Comparison of ENCODE assay signal across 12 cellular contexts in the genomic region with DNA sequence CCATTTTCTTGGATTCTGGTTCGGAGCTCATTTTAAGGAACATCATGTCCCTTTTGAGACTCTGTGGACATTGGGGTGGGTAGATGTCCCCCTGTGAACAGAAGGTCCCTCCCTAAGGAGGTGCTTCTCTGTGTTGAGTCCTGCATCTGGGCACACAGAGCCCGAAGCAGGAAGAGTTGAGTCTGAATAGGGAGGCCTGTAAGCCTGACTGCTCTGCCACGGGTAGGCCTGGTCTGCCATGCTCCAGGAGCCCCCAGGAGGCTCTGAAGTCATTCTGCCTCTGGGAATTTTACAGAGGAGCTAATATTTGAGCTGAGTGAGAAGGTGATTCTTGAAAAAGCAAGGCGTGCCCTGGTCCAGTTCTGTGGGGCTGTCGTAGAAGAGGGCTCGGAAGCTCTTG. TPM values are rescaled to one million over a fixed set of nuclear protein-coding genes. Genes with fewer than 3 reads are reported as not detected.
DNase-seq lines count a peak whose midpoint lies in the region; ATAC-seq, FAIRE-seq and TF ChIP-seq lines count a peak whose summit lies in the region.
"Had no signal": no experiment of that assay in that cellular context is flagged by ENCODE, and none has a peak within 500 bp of the region (broad histone marks: within the 10 kb centered on the region; RNA-seq: fewer than 3 reads in every experiment).

No MANE protein-coding gene starts in this region.

- WGBS in GM23248 (ENCODE audit: low coverage in 1 of 2, low lambda C conversion rate in 2 of 2, missing lambda C conversion rate in 2 of 2), 2 experiments, result 73 to 74% methylated on average over 6 of the region's 6 CpGs

- H3K27me3 Mint-ChIP-seq in activated B cell treated with CpG ODN at 0.5 μM for 24 hours, result no peaks in the 10 kb centered on the region
- H3K27me3 Mint-ChIP-seq in stimulated activated naive B cell treated with anti-CD40 and anti-IgM and Interleukin-4, amounts not matched to agents 10 μg/mL and 1 μg/mL and 100 μg/mL, for 72 hours, result no peaks in the 10 kb centered on the region

- H3K79me2 ChIP-seq in GM23248 (ENCODE audit: insufficient read depth) (peaks cover 91% of the 10 kb centered on the region), keratinocyte (ENCODE audit: control insufficient read depth, insufficient read depth, low read length) (peaks cover 78% of the 10 kb centered on the region)

- peaks cover 46% of the 10 kb centered on the region for H3F3A ChIP-seq in GM23248 (ENCODE audit: insufficient read depth)

- H3K9ac ChIP-seq in GM23248 (peak overlapping the region; percentile 77), keratinocyte (ENCODE audit: control insufficient read depth, extremely low read depth, insufficient read depth, low read length) (peak overlapping the region; percentile 56)

- H3K27ac Mint-ChIP-seq in activated B cell treated with CpG ODN at 0.5 μM for 24 hours, result peak overlapping the region; percentile 3
- peak overlapping the region; percentile 15 for H3K27ac Mint-ChIP-seq in stimulated activated effector memory CD8-positive, alpha-beta T cell treated with anti-CD3 and anti-CD28 coated beads, Interleukin-12 subunit alpha, Interleukin-12 subunit beta, amount 100 ng/mL, for 72 hours
- H3K27ac Mint-ChIP-seq in stimulated activated naive B cell treated with anti-CD40 and anti-IgM and Interleukin-4, amounts not matched to agents 10 μg/mL and 1 μg/mL and 100 μg/mL, for 72 hours, result no peak overlapping the region

- DNase-seq in GM23248, result no peak
- DNase-seq in activated B cell treated with CpG ODN at 0.5 μM for 24 hours, result no peak
- DNase-seq in keratinocyte (ENCODE audit: low read depth, low spot score), result no peak
- no peak for DNase-seq in stimulated activated effector memory CD8-positive, alpha-beta T cell treated with anti-CD3 and anti-CD28 coated beads, Interleukin-12 subunit alpha, Interleukin-12 subunit beta, amount 100 ng/mL, for 72 hours (ENCODE audit: low spot score in 2 of 2)
- DNase-seq in MG63, result no peak
- DNase-seq in activated CD8-positive, alpha-beta memory T cell treated with anti-CD3 and anti-CD28 coated beads, Interleukin-2, amount 50 U/mL, for 48 hours, result no peak
- DNase-seq in stimulated activated naive B cell treated with anti-CD40 and anti-IgM and Interleukin-4, amounts not matched to agents 10 μg/mL and 1 μg/mL and 100 μg/mL, for 72 hours, result no peak
- DNase-seq: activated CD4-positive, CD25-positive, alpha-beta regulatory T cell treated with anti-CD3 and anti-CD28 coated beads, Interleukin-2, amount 50 U/mL, for 72 hours; activated gamma-delta T cell treated with Interleukin-2 at 50 U/mL for 16 hours; NCI-H2171; SHP77 treated with DMSO at 0.1 percent for 48 hours had no signal

- H3K27me3 ChIP-seq in GM23248 (replicated peaks; ENCODE audit: insufficient read depth) (no peaks in the 10 kb centered on the region), keratinocyte (ENCODE audit: control insufficient read depth, extremely low read depth, insufficient read depth, low read length) (no peaks in the 10 kb centered on the region), MG63 (no peaks in the 10 kb centered on the region)

- peaks cover 48% of the 10 kb centered on the region for H3K4me1 Mint-ChIP-seq in activated B cell treated with CpG ODN at 0.5 μM for 24 hours
- H3K4me1 Mint-ChIP-seq in stimulated activated effector memory CD8-positive, alpha-beta T cell treated with anti-CD3 and anti-CD28 coated beads, Interleukin-12 subunit alpha, Interleukin-12 subunit beta, amount 100 ng/mL, for 72 hours, result peaks cover 50% of the 10 kb centered on the region
- H3K4me1 Mint-ChIP-seq in stimulated activated naive B cell treated with anti-CD40 and anti-IgM and Interleukin-4, amounts not matched to agents 10 μg/mL and 1 μg/mL and 100 μg/mL, for 72 hours, result peaks cover 26 to 49% of the 10 kb centered on the region in 2 donors

- in situ Hi-C loops in GM23248 (cut with MboI), result no loop called here

- POLR2A ChIA-PET in activated B cell treated with CpG ODN at 0.5 μM for 24 hours (lab: Charles Lee), result no interaction called here

- H3K4me3 ChIP-seq in GM23248 (peak overlapping the region; percentile 60), keratinocyte (ENCODE audit: control insufficient read depth in 2 of 3, extremely low read depth in 1 of 3, insufficient read depth in 2 of 3, low read depth in 1 of 3, low read length in 3 of 3) (no peak overlapping the region), MG63 (no peak overlapping the region)

- no peaks in the 10 kb centered on the region for H3K36me3 Mint-ChIP-seq in activated B cell treated with CpG ODN at 0.5 μM for 24 hours (ENCODE audit: low read depth)
- H3K36me3 Mint-ChIP-seq in stimulated activated effector memory CD8-positive, alpha-beta T cell treated with anti-CD3 and anti-CD28 coated beads, Interleukin-12 subunit alpha, Interleukin-12 subunit beta, amount 100 ng/mL, for 72 hours, result no peaks in the 10 kb centered on the region
- peaks cover 0 to 5% of the 10 kb centered on the region in 2 donors for H3K36me3 Mint-ChIP-seq in stimulated activated naive B cell treated with anti-CD40 and anti-IgM and Interleukin-4, amounts not matched to agents 10 μg/mL and 1 μg/mL and 100 μg/mL, for 72 hours

- H3K27ac ChIP-seq in GM23248, result peak overlapping the region; percentile 95
- H3K27ac ChIP-seq in keratinocyte (ENCODE audit: control insufficient read depth, insufficient read depth, low read length), result peak overlapping the region; percentile 92

- H3K9me2 ChIP-seq in GM23248 (ENCODE audit: insufficient read depth), result no peaks in the 10 kb centered on the region

- H3K9me1 ChIP-seq in keratinocyte (ENCODE audit: control insufficient read depth, extremely low read depth, insufficient read depth, low read length), result peaks cover 3% of the 10 kb centered on the region

- H3K4me2 ChIP-seq in GM23248 (ENCODE audit: unreplicated experiment) (peak overlapping the region; percentile 75), keratinocyte (ENCODE audit: control insufficient read depth, extremely low read depth, insufficient read depth, low read depth, low read length) (peak overlapping the region; percentile 92)

- dilution Hi-C loops in keratinocyte (cut with MboI; ENCODE audit: extremely low pct_ligation_motif_present, low sequenced_read_pairs), result no loop called here

- H2AFZ ChIP-seq in GM23248 (no peak overlapping the region), keratinocyte (ENCODE audit: control insufficient read depth, low read length) (no peak overlapping the region)

- no peaks in the 10 kb centered on the region for H4K20me1 ChIP-seq in GM23248 (ENCODE audit: insufficient read depth)
- no peaks in the 10 kb centered on the region for H4K20me1 ChIP-seq in keratinocyte (ENCODE audit: control insufficient read depth, extremely low read depth, insufficient read depth, low read length)

- CTCF ChIA-PET in activated B cell treated with CpG ODN at 0.5 μM for 24 hours (lab: Charles Lee), result interaction anchor here (1.3 kb wide), 1 partner anchor 179 kb away, joined by 3 read pairs; a partner anchor contains a TSS

- H3K4me3 Mint-ChIP-seq in activated B cell treated with CpG ODN at 0.5 μM for 24 hours, result no peak overlapping the region
- no peak overlapping the region for H3K4me3 Mint-ChIP-seq in stimulated activated effector memory CD8-positive, alpha-beta T cell treated with anti-CD3 and anti-CD28 coated beads, Interleukin-12 subunit alpha, Interleukin-12 subunit beta, amount 100 ng/mL, for 72 hours
- no peak overlapping the region for H3K4me3 Mint-ChIP-seq in stimulated activated naive B cell treated with anti-CD40 and anti-IgM and Interleukin-4, amounts not matched to agents 10 μg/mL and 1 μg/mL and 100 μg/mL, for 72 hours

- TF ChIP-seq CTCF in activated B cell treated with CpG ODN at 0.5 μM for 24 hours (IDR thresholded peaks at IDR 0.05), result no peak
- TF ChIP-seq CTCF in keratinocyte (optimal IDR thresholded peaks at IDR 0.05 in 1 of 3, IDR thresholded peaks at IDR 0.05 in 1 of 3, conservative IDR thresholded peaks at IDR 0.05 in 1 of 3; ENCODE audit: extremely low read depth in 1 of 3, insufficient read depth in 2 of 3, low read length in 3 of 3), result no peak

- no peaks in the 10 kb centered on the region for H3K9me3 Mint-ChIP-seq in activated B cell treated with CpG ODN at 0.5 μM for 24 hours
- no peaks in the 10 kb centered on the region for H3K9me3 Mint-ChIP-seq in stimulated activated effector memory CD8-positive, alpha-beta T cell treated with anti-CD3 and anti-CD28 coated beads, Interleukin-12 subunit alpha, Interleukin-12 subunit beta, amount 100 ng/mL, for 72 hours
- no peaks in the 10 kb centered on the region for H3K9me3 Mint-ChIP-seq in stimulated activated naive B cell treated with anti-CD40 and anti-IgM and Interleukin-4, amounts not matched to agents 10 μg/mL and 1 μg/mL and 100 μg/mL, for 72 hours

- ATAC-seq in activated B cell treated with CpG ODN at 0.5 μM for 24 hours (ENCODE audit: low read depth), result no peak
- ATAC-seq in stimulated activated effector memory CD8-positive, alpha-beta T cell treated with anti-CD3 and anti-CD28 coated beads, Interleukin-12 subunit alpha, Interleukin-12 subunit beta, amount 100 ng/mL, for 72 hours, result no peak
- no peak for ATAC-seq in stimulated activated naive B cell treated with anti-CD40 and anti-IgM and Interleukin-4, amounts not matched to agents 10 μg/mL and 1 μg/mL and 100 μg/mL, for 72 hours (replicated peaks)
- ATAC-seq in HG02759 (IDR thresholded peaks at IDR 0.05; ENCODE audit: unreplicated experiment), result no peak

- no peaks in the 10 kb centered on the region for H3K36me3 ChIP-seq in GM23248 (ENCODE audit: low read depth)
- no peaks in the 10 kb centered on the region for H3K36me3 ChIP-seq in keratinocyte (ENCODE audit: control insufficient read depth in 2 of 2, extremely low read depth in 1 of 2, insufficient read depth in 2 of 2, low read length in 2 of 2)
- H3K36me3 ChIP-seq in MG63, result no peaks in the 10 kb centered on the region

- intact Hi-C loops in activated B cell treated with CpG ODN at 0.5 μM for 24 hours (cut with micrococcal nuclease), result no loop called here

- no peak for FAIRE-seq in keratinocyte (lab: Jason Lieb, UNC)

- H3K4me1 ChIP-seq in GM23248 (ENCODE audit: insufficient read depth), result peaks cover 51% of the 10 kb centered on the region
- peaks cover 47% of the 10 kb centered on the region for H3K4me1 ChIP-seq in keratinocyte (ENCODE audit: control insufficient read depth, extremely low read depth, insufficient read depth, low read length)

- H3K9me3 ChIP-seq in GM23248 (ENCODE audit: low read depth), result no peaks in the 10 kb centered on the region
- no peaks in the 10 kb centered on the region for H3K9me3 ChIP-seq in keratinocyte (ENCODE audit: control insufficient read depth, low read depth, low read length)
- no peaks in the 10 kb centered on the region for H3K9me3 ChIP-seq in MG63

RNA-seq across cellular contexts. Expression of a gene that starts 50.6 kb away (rescaled TPM):
- 12.6 and 16.7 TPM in 2 replicates for total RNA-seq in GM23248 (2014; rRNA removed; shearing (Covaris generic))
- 7.4 and 7.8 TPM in 2 replicates for polyA plus RNA-seq in GM23248 (2016; fragmentation: Nextera tagmentation; extraction: Ambion mirVana)
- total RNA-seq in activated B cell treated with CpG ODN at 0.5 μM for 24 hours, result 13.0 and 13.2 TPM in 2 replicates
- polyA plus RNA-seq in keratinocyte, result 9.5 to 14.8 TPM (median 11.3 TPM) in 3 replicates
- 13.2 TPM for polyA plus RNA-seq in keratinocyte (2011; ENCODE audit: low read depth)
- 6.0 and 12.5 TPM in 2 replicates for polyA plus RNA-seq in keratinocyte (2011; cell fraction: cytosol; rRNA removed)
- 12.4 and 15.8 TPM in 2 replicates for polyA plus RNA-seq in keratinocyte (2011; cell fraction: nucleus; rRNA removed)
- polyA plus RNA-seq in keratinocyte (2012; ENCODE audit: low replicate concordance), result 8.1 and 8.2 TPM in 2 replicates
- 7.1 to 23.4 TPM (median 9.2 TPM) in 3 replicates for polyA minus RNA-seq in keratinocyte
- polyA minus RNA-seq in keratinocyte (2011; cell fraction: cytosol; rRNA and poly(A)+ RNA removed), result 11.9 TPM
- 11.7 and 19.9 TPM in 2 replicates for polyA minus RNA-seq in keratinocyte (2011; cell fraction: nucleus; rRNA and poly(A)+ RNA removed)
- 5.0 and 19.1 TPM in 2 replicates for total RNA-seq in MG63 (2014; rRNA removed; shearing (Covaris generic); ENCODE audit: low replicate concordance)
